ENCODE assay signal across 1 cellular context in the genomic region with DNA sequence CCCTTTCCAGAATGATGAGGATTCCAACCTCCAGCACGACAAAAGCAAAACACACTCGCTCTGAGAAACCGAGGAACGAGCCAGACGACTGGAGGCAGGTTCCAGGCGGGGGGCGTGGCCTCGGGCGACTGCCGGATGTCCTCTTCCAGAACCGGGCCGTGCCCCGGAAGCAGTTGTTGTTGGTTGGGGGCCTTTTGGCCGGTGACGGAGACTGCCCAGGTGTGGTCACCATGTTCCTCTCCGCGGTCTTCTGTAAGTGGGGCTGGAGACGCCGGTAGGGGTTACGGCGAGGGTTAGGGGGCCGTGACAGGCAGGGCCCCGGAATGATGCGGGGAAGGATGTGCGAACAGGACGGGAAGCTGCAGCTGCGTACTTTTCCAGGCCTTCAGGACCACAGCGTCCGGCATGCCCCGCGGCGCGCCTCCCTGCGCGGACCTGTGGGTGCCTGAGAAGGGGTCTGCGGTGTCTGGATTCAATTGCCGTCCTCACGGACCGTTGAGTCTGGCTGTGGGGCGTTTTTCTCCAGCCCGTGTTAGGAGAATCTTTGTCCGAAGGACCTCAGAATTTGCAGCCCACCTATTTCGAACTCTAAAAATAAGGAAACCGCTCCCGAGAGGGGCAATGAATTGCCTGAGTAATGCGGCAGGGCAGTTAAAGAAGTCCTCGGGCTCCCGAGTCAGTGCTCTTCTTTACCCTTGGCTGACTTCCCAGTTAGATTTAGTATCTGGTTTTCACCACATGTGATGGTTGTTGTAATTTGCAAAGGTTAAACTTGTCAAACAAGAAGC.
TF ChIP-seq lines count a peak whose summit lies in the region.

A gene (plus strand): TSS at position 172 of the 788 bp plus-strand sequence. CDS start 59 bp downstream, at position 231.

TF ChIP-seq in HepG2, 621 proteins besides CTCF, POLR2A, EP300 and RAD21 (continued from another document and continues in another):
- TF ChIP-seq, protein P1, sequence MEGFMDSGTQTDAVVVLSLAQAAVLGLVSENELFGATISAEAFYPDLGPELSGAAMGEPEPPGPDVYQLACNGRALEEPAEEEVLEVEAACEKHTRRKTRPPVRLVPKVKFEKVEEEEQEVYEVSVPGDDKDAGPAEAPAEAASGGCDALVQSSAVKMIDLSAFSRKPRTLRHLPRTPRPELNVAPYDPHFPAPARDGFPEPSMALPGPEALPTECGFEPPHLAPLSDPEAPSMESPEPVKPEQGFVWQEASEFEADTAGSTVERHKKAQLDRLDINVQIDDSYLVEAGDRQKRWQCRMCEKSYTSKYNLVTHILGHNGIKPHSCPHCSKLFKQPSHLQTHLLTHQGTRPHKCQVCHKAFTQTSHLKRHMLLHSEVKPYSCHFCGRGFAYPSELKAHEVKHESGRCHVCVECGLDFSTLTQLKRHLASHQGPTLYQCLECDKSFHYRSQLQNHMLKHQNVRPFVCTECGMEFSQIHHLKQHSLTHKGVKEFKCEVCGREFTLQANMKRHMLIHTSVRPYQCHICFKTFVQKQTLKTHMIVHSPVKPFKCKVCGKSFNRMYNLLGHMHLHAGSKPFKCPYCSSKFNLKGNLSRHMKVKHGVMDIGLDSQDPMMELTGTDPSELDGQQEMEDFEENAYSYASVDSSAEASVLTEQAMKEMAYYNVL (CRISPR knock-in tag; IDR thresholded peaks at IDR 0.05; ENCODE audit: borderline replicate concordance), result no peak; the same call in 1 of the 2 replicates
- TF ChIP-seq, protein P2, sequence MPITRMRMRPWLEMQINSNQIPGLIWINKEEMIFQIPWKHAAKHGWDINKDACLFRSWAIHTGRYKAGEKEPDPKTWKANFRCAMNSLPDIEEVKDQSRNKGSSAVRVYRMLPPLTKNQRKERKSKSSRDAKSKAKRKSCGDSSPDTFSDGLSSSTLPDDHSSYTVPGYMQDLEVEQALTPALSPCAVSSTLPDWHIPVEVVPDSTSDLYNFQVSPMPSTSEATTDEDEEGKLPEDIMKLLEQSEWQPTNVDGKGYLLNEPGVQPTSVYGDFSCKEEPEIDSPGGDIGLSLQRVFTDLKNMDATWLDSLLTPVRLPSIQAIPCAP (CRISPR knock-in tag; IDR thresholded peaks at IDR 0.05; ENCODE audit: low read depth), result no peak
- peak; percentile 97 for TF ChIP-seq NFKB2 (CRISPR knock-in tag; IDR thresholded peaks at IDR 0.05; ENCODE audit: borderline replicate concordance)
- TF ChIP-seq, protein P3, sequence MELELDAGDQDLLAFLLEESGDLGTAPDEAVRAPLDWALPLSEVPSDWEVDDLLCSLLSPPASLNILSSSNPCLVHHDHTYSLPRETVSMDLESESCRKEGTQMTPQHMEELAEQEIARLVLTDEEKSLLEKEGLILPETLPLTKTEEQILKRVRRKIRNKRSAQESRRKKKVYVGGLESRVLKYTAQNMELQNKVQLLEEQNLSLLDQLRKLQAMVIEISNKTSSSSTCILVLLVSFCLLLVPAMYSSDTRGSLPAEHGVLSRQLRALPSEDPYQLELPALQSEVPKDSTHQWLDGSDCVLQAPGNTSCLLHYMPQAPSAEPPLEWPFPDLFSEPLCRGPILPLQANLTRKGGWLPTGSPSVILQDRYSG (CRISPR knock-in tag; IDR thresholded peaks at IDR 0.05), result peak; percentile 81; the same call in 1 of the 2 replicates
- no peak for TF ChIP-seq SMARCE1 (IDR thresholded peaks at IDR 0.05; ENCODE audit: borderline replicate concordance)
- TF ChIP-seq, protein P4, sequence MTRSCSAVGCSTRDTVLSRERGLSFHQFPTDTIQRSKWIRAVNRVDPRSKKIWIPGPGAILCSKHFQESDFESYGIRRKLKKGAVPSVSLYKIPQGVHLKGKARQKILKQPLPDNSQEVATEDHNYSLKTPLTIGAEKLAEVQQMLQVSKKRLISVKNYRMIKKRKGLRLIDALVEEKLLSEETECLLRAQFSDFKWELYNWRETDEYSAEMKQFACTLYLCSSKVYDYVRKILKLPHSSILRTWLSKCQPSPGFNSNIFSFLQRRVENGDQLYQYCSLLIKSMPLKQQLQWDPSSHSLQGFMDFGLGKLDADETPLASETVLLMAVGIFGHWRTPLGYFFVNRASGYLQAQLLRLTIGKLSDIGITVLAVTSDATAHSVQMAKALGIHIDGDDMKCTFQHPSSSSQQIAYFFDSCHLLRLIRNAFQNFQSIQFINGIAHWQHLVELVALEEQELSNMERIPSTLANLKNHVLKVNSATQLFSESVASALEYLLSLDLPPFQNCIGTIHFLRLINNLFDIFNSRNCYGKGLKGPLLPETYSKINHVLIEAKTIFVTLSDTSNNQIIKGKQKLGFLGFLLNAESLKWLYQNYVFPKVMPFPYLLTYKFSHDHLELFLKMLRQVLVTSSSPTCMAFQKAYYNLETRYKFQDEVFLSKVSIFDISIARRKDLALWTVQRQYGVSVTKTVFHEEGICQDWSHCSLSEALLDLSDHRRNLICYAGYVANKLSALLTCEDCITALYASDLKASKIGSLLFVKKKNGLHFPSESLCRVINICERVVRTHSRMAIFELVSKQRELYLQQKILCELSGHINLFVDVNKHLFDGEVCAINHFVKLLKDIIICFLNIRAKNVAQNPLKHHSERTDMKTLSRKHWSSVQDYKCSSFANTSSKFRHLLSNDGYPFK (CRISPR knock-in tag; IDR thresholded peaks at IDR 0.05; ENCODE audit: borderline replicate concordance), result peak; percentile 97
- TF ChIP-seq ZNF296 (CRISPR knock-in tag; conservative IDR thresholded peaks at IDR 0.05), result no peak
- peak; percentile 72; the same call in 1 of the 2 replicates for TF ChIP-seq MAZ (IDR thresholded peaks at IDR 0.05; ENCODE audit: borderline replicate concordance, low read depth, low read length)
- peak; percentile 90 for TF ChIP-seq MAZ (CRISPR knock-in tag; IDR thresholded peaks at IDR 0.05; ENCODE audit: low read depth)
- TF ChIP-seq DNMT1 (CRISPR knock-in tag; IDR thresholded peaks at IDR 0.05), result no peak
- no peak for TF ChIP-seq GLI4 (CRISPR knock-in tag; IDR thresholded peaks at IDR 0.05; ENCODE audit: borderline replicate concordance)
- peak; percentile 81 for TF ChIP-seq CREB1 (IDR thresholded peaks at IDR 0.05)
- TF ChIP-seq CREB1 (CRISPR knock-in tag; IDR thresholded peaks at IDR 0.05), result peak; percentile 85
- TF ChIP-seq HDAC2 (CRISPR knock-in tag; IDR thresholded peaks at IDR 0.05), result peak; percentile 88
- no peak for TF ChIP-seq MAFG (CRISPR knock-in tag; IDR thresholded peaks at IDR 0.05)
- TF ChIP-seq, protein P5, sequence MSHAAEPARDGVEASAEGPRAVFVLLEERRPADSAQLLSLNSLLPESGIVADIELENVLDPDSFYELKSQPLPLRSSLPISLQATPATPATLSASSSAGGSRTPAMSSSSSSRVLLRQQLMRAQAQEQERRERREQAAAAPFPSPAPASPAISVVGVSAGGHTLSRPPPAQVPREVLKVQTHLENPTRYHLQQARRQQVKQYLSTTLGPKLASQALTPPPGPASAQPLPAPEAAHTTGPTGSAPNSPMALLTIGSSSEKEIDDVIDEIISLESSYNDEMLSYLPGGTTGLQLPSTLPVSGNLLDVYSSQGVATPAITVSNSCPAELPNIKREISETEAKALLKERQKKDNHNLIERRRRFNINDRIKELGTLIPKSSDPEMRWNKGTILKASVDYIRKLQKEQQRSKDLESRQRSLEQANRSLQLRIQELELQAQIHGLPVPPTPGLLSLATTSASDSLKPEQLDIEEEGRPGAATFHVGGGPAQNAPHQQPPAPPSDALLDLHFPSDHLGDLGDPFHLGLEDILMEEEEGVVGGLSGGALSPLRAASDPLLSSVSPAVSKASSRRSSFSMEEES (CRISPR knock-in tag; IDR thresholded peaks at IDR 0.05), result peak; percentile 65
- TF ChIP-seq, protein P6, sequence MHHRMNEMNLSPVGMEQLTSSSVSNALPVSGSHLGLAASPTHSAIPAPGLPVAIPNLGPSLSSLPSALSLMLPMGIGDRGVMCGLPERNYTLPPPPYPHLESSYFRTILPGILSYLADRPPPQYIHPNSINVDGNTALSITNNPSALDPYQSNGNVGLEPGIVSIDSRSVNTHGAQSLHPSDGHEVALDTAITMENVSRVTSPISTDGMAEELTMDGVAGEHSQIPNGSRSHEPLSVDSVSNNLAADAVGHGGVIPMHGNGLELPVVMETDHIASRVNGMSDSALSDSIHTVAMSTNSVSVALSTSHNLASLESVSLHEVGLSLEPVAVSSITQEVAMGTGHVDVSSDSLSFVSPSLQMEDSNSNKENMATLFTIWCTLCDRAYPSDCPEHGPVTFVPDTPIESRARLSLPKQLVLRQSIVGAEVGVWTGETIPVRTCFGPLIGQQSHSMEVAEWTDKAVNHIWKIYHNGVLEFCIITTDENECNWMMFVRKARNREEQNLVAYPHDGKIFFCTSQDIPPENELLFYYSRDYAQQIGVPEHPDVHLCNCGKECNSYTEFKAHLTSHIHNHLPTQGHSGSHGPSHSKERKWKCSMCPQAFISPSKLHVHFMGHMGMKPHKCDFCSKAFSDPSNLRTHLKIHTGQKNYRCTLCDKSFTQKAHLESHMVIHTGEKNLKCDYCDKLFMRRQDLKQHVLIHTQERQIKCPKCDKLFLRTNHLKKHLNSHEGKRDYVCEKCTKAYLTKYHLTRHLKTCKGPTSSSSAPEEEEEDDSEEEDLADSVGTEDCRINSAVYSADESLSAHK (CRISPR knock-in tag; IDR thresholded peaks at IDR 0.05; ENCODE audit: borderline replicate concordance), result 0 out of 2 replicates have a peak, but pooled peaks have one; percentile 40
- no peak for TF ChIP-seq JDP2 (CRISPR knock-in tag; IDR thresholded peaks at IDR 0.05; ENCODE audit: borderline replicate concordance)
- TF ChIP-seq ZNF552 (CRISPR knock-in tag; IDR thresholded peaks at IDR 0.05; ENCODE audit: borderline replicate concordance), result peak; percentile 51; the same call in 1 of the 2 replicates
- peak; percentile 51 for TF ChIP-seq ZBTB7A (CRISPR knock-in tag; IDR thresholded peaks at IDR 0.05)
- TF ChIP-seq ISX (CRISPR knock-in tag; conservative IDR thresholded peaks at IDR 0.05), result peak; percentile 19; the same call in 1 of the 2 replicates
- peak; percentile 86 for TF ChIP-seq SP4 (CRISPR knock-in tag; IDR thresholded peaks at IDR 0.05)
- TF ChIP-seq, protein P7, sequence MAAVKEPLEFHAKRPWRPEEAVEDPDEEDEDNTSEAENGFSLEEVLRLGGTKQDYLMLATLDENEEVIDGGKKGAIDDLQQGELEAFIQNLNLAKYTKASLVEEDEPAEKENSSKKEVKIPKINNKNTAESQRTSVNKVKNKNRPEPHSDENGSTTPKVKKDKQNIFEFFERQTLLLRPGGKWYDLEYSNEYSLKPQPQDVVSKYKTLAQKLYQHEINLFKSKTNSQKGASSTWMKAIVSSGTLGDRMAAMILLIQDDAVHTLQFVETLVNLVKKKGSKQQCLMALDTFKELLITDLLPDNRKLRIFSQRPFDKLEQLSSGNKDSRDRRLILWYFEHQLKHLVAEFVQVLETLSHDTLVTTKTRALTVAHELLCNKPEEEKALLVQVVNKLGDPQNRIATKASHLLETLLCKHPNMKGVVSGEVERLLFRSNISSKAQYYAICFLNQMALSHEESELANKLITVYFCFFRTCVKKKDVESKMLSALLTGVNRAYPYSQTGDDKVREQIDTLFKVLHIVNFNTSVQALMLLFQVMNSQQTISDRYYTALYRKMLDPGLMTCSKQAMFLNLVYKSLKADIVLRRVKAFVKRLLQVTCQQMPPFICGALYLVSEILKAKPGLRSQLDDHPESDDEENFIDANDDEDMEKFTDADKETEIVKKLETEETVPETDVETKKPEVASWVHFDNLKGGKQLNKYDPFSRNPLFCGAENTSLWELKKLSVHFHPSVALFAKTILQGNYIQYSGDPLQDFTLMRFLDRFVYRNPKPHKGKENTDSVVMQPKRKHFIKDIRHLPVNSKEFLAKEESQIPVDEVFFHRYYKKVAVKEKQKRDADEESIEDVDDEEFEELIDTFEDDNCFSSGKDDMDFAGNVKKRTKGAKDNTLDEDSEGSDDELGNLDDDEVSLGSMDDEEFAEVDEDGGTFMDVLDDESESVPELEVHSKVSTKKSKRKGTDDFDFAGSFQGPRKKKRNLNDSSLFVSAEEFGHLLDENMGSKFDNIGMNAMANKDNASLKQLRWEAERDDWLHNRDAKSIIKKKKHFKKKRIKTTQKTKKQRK (IDR thresholded peaks at IDR 0.05; ENCODE audit: low read length), result no peak
- no peak; the same call in 1 of the 2 replicates for TF ChIP-seq ZNF430 (CRISPR knock-in tag; IDR thresholded peaks at IDR 0.05)
- TF ChIP-seq, protein P8, sequence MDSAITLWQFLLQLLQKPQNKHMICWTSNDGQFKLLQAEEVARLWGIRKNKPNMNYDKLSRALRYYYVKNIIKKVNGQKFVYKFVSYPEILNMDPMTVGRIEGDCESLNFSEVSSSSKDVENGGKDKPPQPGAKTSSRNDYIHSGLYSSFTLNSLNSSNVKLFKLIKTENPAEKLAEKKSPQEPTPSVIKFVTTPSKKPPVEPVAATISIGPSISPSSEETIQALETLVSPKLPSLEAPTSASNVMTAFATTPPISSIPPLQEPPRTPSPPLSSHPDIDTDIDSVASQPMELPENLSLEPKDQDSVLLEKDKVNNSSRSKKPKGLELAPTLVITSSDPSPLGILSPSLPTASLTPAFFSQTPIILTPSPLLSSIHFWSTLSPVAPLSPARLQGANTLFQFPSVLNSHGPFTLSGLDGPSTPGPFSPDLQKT (CRISPR knock-in tag; IDR thresholded peaks at IDR 0.05; ENCODE audit: borderline replicate concordance), result 0 out of 2 replicates have a peak, but pooled peaks have one; percentile 50
- TF ChIP-seq, protein P9, sequence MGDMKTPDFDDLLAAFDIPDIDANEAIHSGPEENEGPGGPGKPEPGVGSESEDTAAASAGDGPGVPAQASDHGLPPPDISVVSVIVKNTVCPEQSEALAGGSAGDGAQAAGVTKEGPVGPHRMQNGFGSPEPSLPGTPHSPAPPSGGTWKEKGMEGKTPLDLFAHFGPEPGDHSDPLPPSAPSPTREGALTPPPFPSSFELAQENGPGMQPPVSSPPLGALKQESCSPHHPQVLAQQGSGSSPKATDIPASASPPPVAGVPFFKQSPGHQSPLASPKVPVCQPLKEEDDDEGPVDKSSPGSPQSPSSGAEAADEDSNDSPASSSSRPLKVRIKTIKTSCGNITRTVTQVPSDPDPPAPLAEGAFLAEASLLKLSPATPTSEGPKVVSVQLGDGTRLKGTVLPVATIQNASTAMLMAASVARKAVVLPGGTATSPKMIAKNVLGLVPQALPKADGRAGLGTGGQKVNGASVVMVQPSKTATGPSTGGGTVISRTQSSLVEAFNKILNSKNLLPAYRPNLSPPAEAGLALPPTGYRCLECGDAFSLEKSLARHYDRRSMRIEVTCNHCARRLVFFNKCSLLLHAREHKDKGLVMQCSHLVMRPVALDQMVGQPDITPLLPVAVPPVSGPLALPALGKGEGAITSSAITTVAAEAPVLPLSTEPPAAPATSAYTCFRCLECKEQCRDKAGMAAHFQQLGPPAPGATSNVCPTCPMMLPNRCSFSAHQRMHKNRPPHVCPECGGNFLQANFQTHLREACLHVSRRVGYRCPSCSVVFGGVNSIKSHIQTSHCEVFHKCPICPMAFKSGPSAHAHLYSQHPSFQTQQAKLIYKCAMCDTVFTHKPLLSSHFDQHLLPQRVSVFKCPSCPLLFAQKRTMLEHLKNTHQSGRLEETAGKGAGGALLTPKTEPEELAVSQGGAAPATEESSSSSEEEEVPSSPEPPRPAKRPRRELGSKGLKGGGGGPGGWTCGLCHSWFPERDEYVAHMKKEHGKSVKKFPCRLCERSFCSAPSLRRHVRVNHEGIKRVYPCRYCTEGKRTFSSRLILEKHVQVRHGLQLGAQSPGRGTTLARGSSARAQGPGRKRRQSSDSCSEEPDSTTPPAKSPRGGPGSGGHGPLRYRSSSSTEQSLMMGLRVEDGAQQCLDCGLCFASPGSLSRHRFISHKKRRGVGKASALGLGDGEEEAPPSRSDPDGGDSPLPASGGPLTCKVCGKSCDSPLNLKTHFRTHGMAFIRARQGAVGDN (CRISPR knock-in tag; IDR thresholded peaks at IDR 0.05), result peak; percentile 98
